1 cellular context compared by ENCODE assay signal in genomic region chr17:9204623-9205329, GRCh38.
TF ChIP-seq lines count a peak whose summit lies in the region.

No MANE protein-coding gene starts in this region.

TF ChIP-seq in K562, 482 proteins besides CTCF, POLR2A, EP300 and RAD21 (continued from another document):
- TF ChIP-seq ZNF518B (CRISPR knock-in tag; IDR thresholded peaks at IDR 0.05): no peak
- no peak for TF ChIP-seq SNIP1 (IDR thresholded peaks at IDR 0.05; ENCODE audit: low read depth)
- TF ChIP-seq ZBTB17 (CRISPR knock-in tag; IDR thresholded peaks at IDR 0.05): peak; percentile 71
- TF ChIP-seq ZBTB1 (CRISPR knock-in tag; IDR thresholded peaks at IDR 0.05; ENCODE audit: borderline replicate concordance, low read depth): no peak
- no peak for TF ChIP-seq POLR2AphosphoS5 (IDR thresholded peaks at IDR 0.05; ENCODE audit: control insufficient read depth, insufficient read depth, low read depth, low read length)
- no peak for TF ChIP-seq ZNF589 (CRISPR knock-in tag; IDR thresholded peaks at IDR 0.05; ENCODE audit: low read depth)
- TF ChIP-seq MLLT1 (IDR thresholded peaks at IDR 0.05): 0 out of 4 replicates have a peak, but pooled peaks of 1 of the 2 experiments have one; percentile 16
